ENCODE assay signal across 8 cellular contexts in the genomic region with DNA sequence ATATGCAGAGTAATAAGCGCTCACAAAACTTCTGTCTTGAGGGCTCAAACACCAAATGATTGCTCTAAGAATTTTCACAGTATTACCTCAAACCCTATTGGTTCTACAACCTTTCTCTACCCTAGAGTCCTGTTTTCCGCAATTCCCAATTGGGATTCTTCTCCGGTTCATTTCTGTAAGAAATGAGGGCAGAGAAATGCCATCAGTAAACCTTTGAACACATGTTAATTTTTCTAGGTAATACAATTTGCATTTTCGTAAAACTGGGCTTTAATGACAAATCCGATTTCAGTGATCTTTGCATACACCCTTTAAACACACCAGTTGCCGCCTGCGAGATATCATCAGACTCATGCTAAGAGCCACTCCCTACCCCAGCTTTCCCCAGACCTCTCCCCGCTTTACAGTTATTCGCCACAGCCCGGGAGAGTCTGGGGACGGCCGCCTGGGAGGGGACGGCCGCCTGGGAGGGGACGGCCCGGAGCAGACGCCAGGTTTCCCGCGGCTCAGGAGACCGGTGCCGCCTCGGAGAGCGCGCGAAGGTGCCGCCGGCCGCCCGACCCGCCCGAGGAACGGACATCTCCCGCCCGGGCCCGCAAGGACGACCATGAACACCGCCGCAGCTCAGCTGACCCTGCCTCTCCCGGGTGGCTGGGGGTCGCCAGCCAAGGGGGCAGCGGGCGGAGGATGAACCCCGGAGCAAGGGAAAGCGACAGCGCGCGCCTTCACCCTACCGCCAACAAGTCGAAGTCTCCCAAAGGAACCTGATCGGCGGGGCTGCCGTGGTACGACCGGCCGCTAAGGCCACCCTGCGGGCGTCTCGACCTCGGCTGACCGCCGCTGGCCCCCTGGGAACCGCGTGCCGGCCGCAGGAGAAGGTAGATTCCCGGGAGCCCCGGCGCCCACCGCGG. TPM values are rescaled to one million over a fixed set of nuclear protein-coding genes. Genes with fewer than 3 reads are reported as not detected.
DNase-seq lines count a peak whose midpoint lies in the region; ATAC-seq and TF ChIP-seq lines count a peak whose summit lies in the region.

No MANE protein-coding gene starts in this region.

- CTCF ChIA-PET in Calu3 (lab: Charles Lee): interaction anchor here (0.7 to 0.9 kb wide), 2 partner anchors 74 to 82 kb away, joined by 4 read pairs; no protein-coding TSS in a partner anchor

- no TSS peak for BruUV-seq in Calu3 (replicated peaks; lab: Mats Ljungman, UMichigan)

- peak; percentile 44 for DNase-seq in Calu3
- DNase-seq in NCI-H774 (lab: John Stamatoyannopoulos, UW): peak; percentile 20
- peak in 3 of 5 donors; percentile 43 to 54 (median 43) for DNase-seq in heart left ventricle
- DNase-seq in progenitor cell of endocrine pancreas (ENCODE audit: low spot score, unreplicated experiment): peak; percentile 49
- DNase-seq in foreskin melanocyte: no peak

- H3K4me3 Mint-ChIP-seq in Calu3 (ENCODE audit: low read depth, unreplicated experiment): peak overlapping the region; percentile 86
- H3K4me3 Mint-ChIP-seq in activated naive CD8-positive, alpha-beta T cell: peak overlapping the region; percentile 93
- H3K4me3 Mint-ChIP-seq in progenitor cell of endocrine pancreas (ENCODE audit: low read depth): peak overlapping the region; percentile 91

- peak in 1 of 2 donors; percentile 76 for TF ChIP-seq POLR2A in heart left ventricle (IDR thresholded peaks at IDR 0.05)

- peaks cover 0 to 58% (median 29%) of the 10 kb centered on the region in 12 donors for H3K4me1 ChIP-seq in heart left ventricle

- peak overlapping the region; percentile 71 to 100 (median 94) for H3K4me3 ChIP-seq in heart left ventricle

- H3K36me3 ChIP-seq in heart left ventricle: no peaks in the 10 kb centered on the region

- intact Hi-C loops in Calu3 (cut with micrococcal nuclease; ENCODE audit: unreplicated experiment) (loop anchor here (10.0 kb wide), 2 partner anchors 382 to 622 kb away; no protein-coding TSS in a partner anchor), heart left ventricle (cut with DNase I) (loop anchor here in 7 of 10 donors (1.0 to 10.0 kb wide), 4 partner anchors 69 to 79 kb away; no protein-coding TSS in a partner anchor)

- H3K27ac ChIP-seq in heart left ventricle: peak overlapping the region; percentile 85 to 99 (median 98)

- no peaks in the 10 kb centered on the region for H3K27me3 ChIP-seq in heart left ventricle

- H3K9me3 ChIP-seq in heart left ventricle: no peaks in the 10 kb centered on the region

- ATAC-seq in GM19023 (IDR thresholded peaks at IDR 0.05; ENCODE audit: unreplicated experiment) (peak; percentile 37), HG03108 (IDR thresholded peaks at IDR 0.05; ENCODE audit: unreplicated experiment) (peak; percentile 32), heart left ventricle (peak; percentile 10 to 82 (median 68))

- peaks cover 25% of the 10 kb centered on the region for H3K36me3 Mint-ChIP-seq in Calu3 (ENCODE audit: insufficient read depth, unreplicated experiment)
- H3K36me3 Mint-ChIP-seq in activated naive CD8-positive, alpha-beta T cell: no peaks in the 10 kb centered on the region
- H3K36me3 Mint-ChIP-seq in progenitor cell of endocrine pancreas (ENCODE audit: insufficient read depth): no peaks in the 10 kb centered on the region

- H3K27ac Mint-ChIP-seq in Calu3 (ENCODE audit: unreplicated experiment) (peak overlapping the region; percentile 86), progenitor cell of endocrine pancreas (peak overlapping the region; percentile 90)
- H3K27ac Mint-ChIP-seq in activated naive CD8-positive, alpha-beta T cell: peak overlapping the region; percentile 88

- TF ChIP-seq CTCF in Calu3 (IDR thresholded peaks at IDR 0.05; ENCODE audit: unreplicated experiment) (no peak), heart left ventricle (IDR thresholded peaks at IDR 0.05) (no peak), progenitor cell of endocrine pancreas (IDR thresholded peaks at IDR 0.05; ENCODE audit: unreplicated experiment) (no peak)

- 1 to 3% (median 2%) methylated on average over 28 to 70 of the region's 70 CpGs for WGBS in heart left ventricle, 4 donors

- H3K4me1 Mint-ChIP-seq in Calu3 (ENCODE audit: low read depth, unreplicated experiment) (peaks cover 18% of the 10 kb centered on the region), progenitor cell of endocrine pancreas (ENCODE audit: low read depth) (peaks cover 17% of the 10 kb centered on the region)
- peaks cover 32% of the 10 kb centered on the region for H3K4me1 Mint-ChIP-seq in activated naive CD8-positive, alpha-beta T cell (ENCODE audit: low read depth)

- H3K9me3 Mint-ChIP-seq in Calu3 (ENCODE audit: low read depth, unreplicated experiment) (no peaks in the 10 kb centered on the region), progenitor cell of endocrine pancreas (ENCODE audit: low read depth) (no peaks in the 10 kb centered on the region)
- no peaks in the 10 kb centered on the region for H3K9me3 Mint-ChIP-seq in activated naive CD8-positive, alpha-beta T cell (ENCODE audit: low read depth)

- H3K27me3 Mint-ChIP-seq in Calu3 (ENCODE audit: unreplicated experiment) (no peaks in the 10 kb centered on the region), progenitor cell of endocrine pancreas (no peaks in the 10 kb centered on the region)
- no peaks in the 10 kb centered on the region for H3K27me3 Mint-ChIP-seq in activated naive CD8-positive, alpha-beta T cell

RNA-seq across cellular contexts. Expression of gene SMC6, which starts 0.5 kb away (rescaled TPM):
- total RNA-seq in Calu3 (2022) (29.6 and 31.6 TPM in 2 replicates), heart left ventricle (10 to 100 TPM; 10.1 to 14.7 (median 12.7) TPM), progenitor cell of endocrine pancreas (26.0 and 26.8 TPM in 2 replicates)
- polyA plus RNA-seq in heart left ventricle: 1 to 10 TPM; 5.9 to 7.0 TPM

RNA-seq across cellular contexts. Expression of gene GEN1, which starts 0.8 kb away (rescaled TPM):
- total RNA-seq in Calu3 (2022) (29.6 and 34.8 TPM in 2 replicates), heart left ventricle (1 to 10 TPM; 2.4 to 8.8 (median 3.1) TPM), progenitor cell of endocrine pancreas (21.7 and 22.6 TPM in 2 replicates)
- polyA plus RNA-seq in heart left ventricle: 1 to 10 TPM; 1.0 to 1.8 TPM
